In genomic region chr17:63094636-63095035, GRCh38 we compare ENCODE assay signal across 6 cellular contexts.
"Had no signal": no experiment of that assay in that cellular context is flagged by ENCODE, and none has a peak within 500 bp of the region (broad histone marks: within the 10 kb centered on the region; RNA-seq: fewer than 3 reads in every experiment).

No MANE protein-coding gene starts in this region.

- H2AFZ ChIP-seq: GM23248 had no signal

- DNase-seq: GM23248, GOT3, H9, HCEC 1CT, KBM-7 had no signal

- H3K4me2 ChIP-seq: KMS-11 had no signal

- H3K4me1 Mint-ChIP-seq: H9 had no signal

- H3K27ac ChIP-seq: GM23248, KMS-11 had no signal

- H3K27ac Mint-ChIP-seq: H9 had no signal

- H3K4me3 ChIP-seq: GM23248 had no signal

- H3K4me3 Mint-ChIP-seq: H9 had no signal

- H3K9ac ChIP-seq: GM23248, KMS-11 had no signal
